9 cellular contexts compared by ENCODE assay signal in the genomic region with DNA sequence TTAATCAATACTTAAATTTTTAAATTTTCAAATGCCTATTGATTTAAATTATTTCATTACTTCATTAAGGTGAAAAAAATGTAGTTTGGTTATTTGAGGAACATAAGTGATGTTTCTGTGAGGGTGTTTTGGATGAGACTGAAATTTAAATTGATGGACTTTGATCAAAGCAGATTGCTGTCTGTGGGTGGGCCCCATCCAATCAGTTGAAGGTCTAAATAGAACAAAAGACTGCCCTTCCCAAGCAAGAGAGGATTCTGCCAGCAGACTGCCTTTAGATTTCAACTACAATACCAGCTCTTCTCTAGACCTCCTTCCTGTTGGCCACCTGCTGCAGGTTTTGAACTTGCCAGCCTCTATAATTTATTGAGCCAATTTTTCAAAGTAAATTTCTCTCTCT. TPM values are rescaled to one million over a fixed set of nuclear protein-coding genes. Genes with fewer than 3 reads are reported as not detected.
"Had no signal": no experiment of that assay in that cellular context is flagged by ENCODE, and none has a peak within 500 bp of the region (broad histone marks: within the 10 kb centered on the region; RNA-seq: fewer than 3 reads in every experiment).

No MANE protein-coding gene starts in this region.

- FAIRE-seq: H1, H54, HepG2 had no signal

- H3K36me3 Mint-ChIP-seq: IgD-negative memory B cell had no signal

- H3K9me3 Mint-ChIP-seq: GM23338, H9, HFFc6, IgD-negative memory B cell had no signal

- H3K27ac Mint-ChIP-seq: GM23338, H9, HFFc6, IgD-negative memory B cell had no signal

- H3K27ac ChIP-seq: HL-60 had no signal

- DNase-seq: H9, HCEC 1CT, HFFc6 had no signal

- H3K4me3 Mint-ChIP-seq: GM23338, H9, HFFc6, IgD-negative memory B cell had no signal

- H3K4me2 ChIP-seq: GM23338 had no signal

- ATAC-seq: GM23338, HepG2 had no signal

- H3K4me1 Mint-ChIP-seq: IgD-negative memory B cell had no signal

- H2AFZ ChIP-seq: GM23338 had no signal

- H3K4me3 ChIP-seq: GM23338 had no signal

RNA-seq across cellular contexts. Expression of gene GPR37, which starts 14.5 kb away (rescaled TPM):
- total RNA-seq: HepG2, HFFc6 had no signal
- polyA plus RNA-seq: HepG2, IgD-negative memory B cell had no signal
